ENCODE assay signal across 14 cellular contexts in the genomic region with DNA sequence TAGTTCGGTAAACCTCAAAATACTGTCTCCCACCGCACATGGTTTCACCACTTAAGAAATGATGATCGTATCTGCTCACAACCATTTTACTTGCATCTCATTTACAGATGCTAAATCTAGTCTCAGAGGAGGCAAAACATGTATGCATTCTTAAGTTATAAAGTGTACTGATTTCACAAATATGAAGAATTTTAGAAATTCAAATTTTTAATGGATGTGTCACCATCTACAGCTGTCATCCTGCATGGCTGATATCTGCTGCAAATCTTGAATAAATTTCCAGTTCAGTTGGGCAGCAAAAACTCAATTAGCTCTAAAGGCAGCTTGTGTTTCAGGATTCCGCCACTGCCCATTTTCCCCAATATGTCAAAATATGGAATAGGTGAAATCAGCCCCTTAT.
DNase-seq lines count a peak whose midpoint lies in the region; ATAC-seq and TF ChIP-seq lines count a peak whose summit lies in the region.
"Had no signal": no experiment of that assay in that cellular context is flagged by ENCODE, and none has a peak within 500 bp of the region (broad histone marks: within the 10 kb centered on the region; RNA-seq: fewer than 3 reads in every experiment).

No MANE protein-coding gene starts in this region.

- POLR2A ChIA-PET in SK-N-SH (lab: Yijun Ruan, JAX) = no interaction called here

- no peak overlapping the region for H3K9ac ChIP-seq in SK-N-SH

- H3K27me3 ChIP-seq in SK-N-SH (ENCODE audit: insufficient read depth) (no peaks in the 10 kb centered on the region), SJSA1 (replicated peaks) (no peaks in the 10 kb centered on the region), gastroesophageal sphincter (no peaks in the 10 kb centered on the region), thoracic aorta (replicated peaks; ENCODE audit: insufficient read depth) (no peaks in the 10 kb centered on the region)

- intact Hi-C loops in posterior cingulate gyrus (cut with DNase I) = no loop called here

- CTCF ChIA-PET in SK-N-SH (lab: Yijun Ruan, JAX) = interaction anchor here (1.1 to 1.9 kb wide), 2 partner anchors 9 to 169 kb away, joined by 4 to 5 read pairs; no protein-coding TSS in a partner anchor

- H3K4me3 ChIP-seq in SK-N-SH (ENCODE audit: low read depth in 2 of 2, low read length in 1 of 2) (no peak overlapping the region), SJSA1 (peak overlapping the region; percentile 30), gastroesophageal sphincter (peak overlapping the region; percentile 25 to 37), thoracic aorta (peak overlapping the region; percentile 59)

- TF ChIP-seq POLR2A in gastroesophageal sphincter (IDR thresholded peaks at IDR 0.05) = no peak

- H3K79me2 ChIP-seq in SK-N-SH (ENCODE audit: insufficient read depth) = no peaks in the 10 kb centered on the region

- H3K4me1 ChIP-seq in SK-N-SH (ENCODE audit: control insufficient read depth in 1 of 2, insufficient read depth in 2 of 2, low read depth in 1 of 2, low read length in 1 of 2) (no peaks in the 10 kb centered on the region), SJSA1 (replicated peaks) (no peaks in the 10 kb centered on the region; the same call in 1 of the 2 replicates), gastroesophageal sphincter (no peaks in the 10 kb centered on the region), thoracic aorta (ENCODE audit: control insufficient read depth in 1 of 2, low read depth in 2 of 2) (no peaks in the 10 kb centered on the region)

- DNase-seq in SK-N-SH (no peak), SJSA1 (ENCODE audit: low read depth in 1 of 2, low spot score in 2 of 2) (no peak), thoracic aorta (ENCODE audit: low spot score) (no peak), Ammon's horn (ENCODE audit: low spot score) (no peak), NCI-H1417 treated with DMSO at 0.1 percent for 48 hours (lab: John Stamatoyannopoulos, UW) (no peak), posterior cingulate gyrus (no peak)
- DNase-seq: activated T-cell treated with anti-CD3 and anti-CD28 coated beads, Interleukin-2, amount 50 U/mL, for 72 hours; anterior cingulate cortex; Calu3; NCI-H1092 treated with DMSO at 0.1 percent for 48 hours; NCI-H524 had no signal

- no peak overlapping the region for H3K27ac ChIP-seq in SK-N-SH (ENCODE audit: low read depth in 2 of 2, low read length in 1 of 2)
- H3K27ac ChIP-seq in SJSA1 = 0 out of 2 replicates have a peak overlapping the region, but pooled peaks have one; percentile 3
- no peak overlapping the region for H3K27ac ChIP-seq in gastroesophageal sphincter
- H3K27ac ChIP-seq in thoracic aorta = no peak overlapping the region

- no peak for TF ChIP-seq RAD21 in SK-N-SH (IDR thresholded peaks at IDR 0.05; ENCODE audit: low read length)

- H3K9me3 ChIP-seq in SK-N-SH = no peaks in the 10 kb centered on the region
- no peaks in the 10 kb centered on the region for H3K9me3 ChIP-seq in SJSA1 (replicated peaks)
- H3K9me3 ChIP-seq in gastroesophageal sphincter = no peaks in the 10 kb centered on the region
- H3K9me3 ChIP-seq in thoracic aorta = no peaks in the 10 kb centered on the region

- H3K9me2 ChIP-seq in SK-N-SH = no peaks in the 10 kb centered on the region

- H4K20me1 ChIP-seq in SK-N-SH (ENCODE audit: insufficient read depth) = no peaks in the 10 kb centered on the region

- H3K4me2 ChIP-seq in SK-N-SH = peak overlapping the region; percentile 17; the same call in 1 of the 2 replicates

- no peaks in the 10 kb centered on the region for H3K36me3 ChIP-seq in SK-N-SH (replicated peaks in 1 of 2; ENCODE audit: control insufficient read depth in 1 of 2, insufficient read depth in 2 of 2, low read length in 1 of 2)
- H3K36me3 ChIP-seq in SJSA1 = no peaks in the 10 kb centered on the region
- H3K36me3 ChIP-seq in gastroesophageal sphincter = no peaks in the 10 kb centered on the region
- H3K36me3 ChIP-seq in thoracic aorta = no peaks in the 10 kb centered on the region

- TF ChIP-seq EP300 in SK-N-SH (IDR thresholded peaks at IDR 0.05; ENCODE audit: borderline replicate concordance in 1 of 2, low read depth in 1 of 2, low read length in 1 of 2) = no peak
- TF ChIP-seq EP300 in gastroesophageal sphincter (IDR thresholded peaks at IDR 0.05) = no peak

- 79% methylated on average over 4 of the region's 4 CpGs for WGBS in SK-N-SH (ENCODE audit: low lambda C conversion rate)
- 85 to 100% methylated on average over 4 of the region's 4 CpGs for WGBS in gastroesophageal sphincter (ENCODE audit: low coverage in 1 of 2), 2 donors

- no peaks in the 10 kb centered on the region for H3F3A ChIP-seq in SK-N-SH (replicated peaks; ENCODE audit: insufficient read depth)

- no peak overlapping the region for H2AFZ ChIP-seq in SK-N-SH (ENCODE audit: low read depth)

- TF ChIP-seq CTCF in SK-N-SH (IDR thresholded peaks at IDR 0.05) (no peak), gastroesophageal sphincter (IDR thresholded peaks at IDR 0.05) (no peak), thoracic aorta (IDR thresholded peaks at IDR 0.05) (no peak)

- ATAC-seq in SK-N-SH treated with all-trans-retinoic acid at 6 μM for 48 hours (no peak), gastroesophageal sphincter (no peak), thoracic aorta (ENCODE audit: insufficient number of reproducible peaks, low FRiP score, low read depth) (no peak)
- ATAC-seq: activated T-cell treated with anti-CD3 and anti-CD28 coated beads, Interleukin-2, amount 50 U/mL, for 72 hours; natural killer cell treated with Interleukin-12 subunit alpha and Interleukin-12 subunit beta and Interleukin-15 and Interleukin-18, amount 100 ng/mL, for 72 hours had no signal

TF ChIP-seq in SK-N-SH, 30 proteins besides CTCF, POLR2A, EP300 and RAD21:
- peak; percentile 8; the same call in 1 of the 2 replicates for TF ChIP-seq JUND (IDR thresholded peaks at IDR 0.05)
- TF ChIP-seq MEF2A (IDR thresholded peaks at IDR 0.05; ENCODE audit: borderline replicate concordance, low read depth) = no peak

TF ChIP-seq in SK-N-SH treated with all-trans-retinoic acid at 6 μM for 48 hours, 23 proteins besides CTCF, POLR2A, EP300 and RAD21:
- TF ChIP-seq ARNTL (CRISPR knock-in tag; IDR thresholded peaks at IDR 0.05; ENCODE audit: borderline replicate concordance, low read depth) (no peak), ESRRG (CRISPR knock-in tag; IDR thresholded peaks at IDR 0.05) (no peak), ZNF8 (CRISPR knock-in tag; IDR thresholded peaks at IDR 0.05) (no peak), CSRNP3 (CRISPR knock-in tag; IDR thresholded peaks at IDR 0.05) (no peak), ZC3H10 (CRISPR knock-in tag; IDR thresholded peaks at IDR 0.05) (no peak)
- TF ChIP-seq, protein P1, sequence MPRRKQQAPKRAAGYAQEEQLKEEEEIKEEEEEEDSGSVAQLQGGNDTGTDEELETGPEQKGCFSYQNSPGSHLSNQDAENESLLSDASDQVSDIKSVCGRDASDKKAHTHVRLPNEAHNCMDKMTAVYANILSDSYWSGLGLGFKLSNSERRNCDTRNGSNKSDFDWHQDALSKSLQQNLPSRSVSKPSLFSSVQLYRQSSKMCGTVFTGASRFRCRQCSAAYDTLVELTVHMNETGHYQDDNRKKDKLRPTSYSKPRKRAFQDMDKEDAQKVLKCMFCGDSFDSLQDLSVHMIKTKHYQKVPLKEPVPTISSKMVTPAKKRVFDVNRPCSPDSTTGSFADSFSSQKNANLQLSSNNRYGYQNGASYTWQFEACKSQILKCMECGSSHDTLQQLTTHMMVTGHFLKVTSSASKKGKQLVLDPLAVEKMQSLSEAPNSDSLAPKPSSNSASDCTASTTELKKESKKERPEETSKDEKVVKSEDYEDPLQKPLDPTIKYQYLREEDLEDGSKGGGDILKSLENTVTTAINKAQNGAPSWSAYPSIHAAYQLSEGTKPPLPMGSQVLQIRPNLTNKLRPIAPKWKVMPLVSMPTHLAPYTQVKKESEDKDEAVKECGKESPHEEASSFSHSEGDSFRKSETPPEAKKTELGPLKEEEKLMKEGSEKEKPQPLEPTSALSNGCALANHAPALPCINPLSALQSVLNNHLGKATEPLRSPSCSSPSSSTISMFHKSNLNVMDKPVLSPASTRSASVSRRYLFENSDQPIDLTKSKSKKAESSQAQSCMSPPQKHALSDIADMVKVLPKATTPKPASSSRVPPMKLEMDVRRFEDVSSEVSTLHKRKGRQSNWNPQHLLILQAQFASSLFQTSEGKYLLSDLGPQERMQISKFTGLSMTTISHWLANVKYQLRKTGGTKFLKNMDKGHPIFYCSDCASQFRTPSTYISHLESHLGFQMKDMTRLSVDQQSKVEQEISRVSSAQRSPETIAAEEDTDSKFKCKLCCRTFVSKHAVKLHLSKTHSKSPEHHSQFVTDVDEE (CRISPR knock-in tag; IDR thresholded peaks at IDR 0.05) = no peak

Comparison
In these comparisons a context has a peak if more than half of its experiments do, and no peak if none do; other contexts are left out.
1. H3K4me3 ChIP-seq: peak in SJSA1 (single experiment), gastroesophageal sphincter (2 of 2) and thoracic aorta (single experiment); none in SK-N-SH (0 of 2).